19 cellular contexts compared by ENCODE assay signal in the genomic region with DNA sequence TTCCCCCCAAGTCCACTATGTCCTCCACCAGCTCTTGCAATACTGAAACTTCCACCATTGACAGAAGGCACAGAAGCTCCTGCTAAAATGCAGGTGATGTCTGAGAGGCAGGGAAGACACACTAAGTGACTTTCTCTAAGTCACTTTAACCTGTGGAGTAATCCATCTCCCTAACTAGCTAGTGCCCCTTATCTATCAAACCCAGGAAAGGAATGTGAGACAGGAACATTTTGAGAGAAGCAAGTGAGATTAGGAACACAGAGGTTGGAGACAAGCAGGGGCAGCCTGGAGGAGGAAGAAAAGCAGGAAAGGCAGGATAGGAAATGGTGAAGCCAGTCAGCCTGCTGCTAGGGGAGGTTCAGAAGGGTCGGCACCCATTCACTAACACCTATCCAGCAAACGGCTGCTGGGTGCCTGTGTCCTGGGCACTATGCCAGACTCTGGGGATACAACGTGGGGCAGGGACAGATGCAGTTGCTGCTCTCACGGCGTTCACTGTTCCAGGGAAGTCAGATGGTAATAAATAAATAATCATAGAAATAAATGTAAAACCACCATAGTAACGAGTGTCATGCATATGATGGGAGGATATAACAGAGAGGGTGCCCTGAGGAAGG. TPM values are rescaled to one million over a fixed set of nuclear protein-coding genes. Genes with fewer than 3 reads are reported as not detected.
DNase-seq lines count a peak whose midpoint lies in the region; ATAC-seq, FAIRE-seq and TF ChIP-seq lines count a peak whose summit lies in the region.
"Had no signal": no experiment of that assay in that cellular context is flagged by ENCODE, and none has a peak within 500 bp of the region (broad histone marks: within the 10 kb centered on the region; RNA-seq: fewer than 3 reads in every experiment).

No MANE protein-coding gene starts in this region.

- TF ChIP-seq CTCF in HepG2 (CRISPR knock-in tag; IDR thresholded peaks at IDR 0.05), result no peak
- no peak for TF ChIP-seq CTCF in right lobe of liver (IDR thresholded peaks at IDR 0.05)
- no peak for TF ChIP-seq CTCF in left ventricle myocardium inferior (IDR thresholded peaks at IDR 0.05; ENCODE audit: borderline replicate concordance)
- TF ChIP-seq CTCF in transverse colon (IDR thresholded peaks at IDR 0.05), result no peak

- TF ChIP-seq EP300 in HepG2 (IDR thresholded peaks at IDR 0.05; ENCODE audit: low read depth in 2 of 2, low read length in 2 of 2), result no peak
- no peak for TF ChIP-seq EP300 in HepG2 (CRISPR knock-in tag; IDR thresholded peaks at IDR 0.05; ENCODE audit: borderline replicate concordance)
- TF ChIP-seq EP300 in transverse colon (IDR thresholded peaks at IDR 0.05; ENCODE audit: low read depth), result no peak

- peak overlapping the region; percentile 3 for H2AFZ ChIP-seq in HepG2 (ENCODE audit: low read length)

- POLR2A ChIA-PET in HepG2 (lab: Yijun Ruan, JAX), result interaction anchor here (1.3 kb wide), 1 partner anchor 137 kb away, joined by 7 read pairs; the partner anchor contains the start of gene POU2F1

- H3K27ac ChIP-seq in HepG2 (ENCODE audit: extremely low read length, insufficient read depth, low read length) (no peak overlapping the region), right lobe of liver (no peak overlapping the region), left ventricle myocardium inferior (replicated peaks) (peak overlapping the region; percentile 32), transverse colon (peak overlapping the region; percentile 85 to 95 (median 90))
- H3K27ac ChIP-seq: adrenal gland had no signal

- in situ Hi-C loops in HepG2 (cut with HindIII; ENCODE audit: extremely low pct_ligation_motif_present, low pct_unique_long_range_greater_than_20kb) (no loop called here), transverse colon (cut with MboI; ENCODE audit: low pct_ligation_motif_present in 1 of 4, low pct_unique_long_range_greater_than_20kb in 1 of 4, low sequenced_read_pairs in 3 of 4) (no loop called here)

- WGBS in HepG2 (ENCODE audit: low lambda C conversion rate), result 12% methylated on average over 6 of the region's 6 CpGs
- WGBS in right lobe of liver (ENCODE audit: insufficient coverage, low coverage, low lambda C conversion rate, missing lambda C conversion rate), result 51% methylated on average over 6 of the region's 6 CpGs
- WGBS in transverse colon (ENCODE audit: low coverage in 1 of 2), 2 donors, result 33 to 56% methylated on average over 3 to 6 of the region's 6 CpGs

- no peak for TF ChIP-seq RAD21 in HepG2 (CRISPR knock-in tag; IDR thresholded peaks at IDR 0.05)

- H3K27me3 ChIP-seq in HepG2 (ENCODE audit: control insufficient read depth in 1 of 2, insufficient read depth in 2 of 2, low read length in 2 of 2) (peaks cover 6 to 24% of the 10 kb centered on the region in 2 experiments; a peak in 3 of 5 replicates), right lobe of liver (no peaks in the 10 kb centered on the region), left ventricle myocardium inferior (ENCODE audit: low read depth) (peaks cover 23% of the 10 kb centered on the region), transverse colon (no peaks in the 10 kb centered on the region)

- H3K4me2 ChIP-seq in HepG2 (ENCODE audit: low read depth, low read length), result peak overlapping the region; percentile 62

- no TSS peak for BruUV-seq in HepG2 (replicated peaks; lab: Mats Ljungman, UMichigan)

- H3K9me3 ChIP-seq in HepG2 (ENCODE audit: low read length) (no peaks in the 10 kb centered on the region), right lobe of liver (no peaks in the 10 kb centered on the region), left ventricle myocardium inferior (replicated peaks) (no peaks in the 10 kb centered on the region), transverse colon (no peaks in the 10 kb centered on the region)
- H3K9me3 ChIP-seq: adrenal gland had no signal

- peaks cover 14% of the 10 kb centered on the region for H3K4me1 ChIP-seq in HepG2 (ENCODE audit: insufficient read depth, low read length)
- no peaks in the 10 kb centered on the region for H3K4me1 ChIP-seq in right lobe of liver
- H3K4me1 ChIP-seq in left ventricle myocardium inferior, result peaks cover 35% of the 10 kb centered on the region
- peaks cover 6 to 69% (median 54%) of the 10 kb centered on the region in 4 donors for H3K4me1 ChIP-seq in transverse colon
- H3K4me1 ChIP-seq: adrenal gland had no signal

- no peak overlapping the region for H3K9ac ChIP-seq in HepG2 (ENCODE audit: insufficient read depth, low read depth, low read length)

- DNase-seq in HepG2 (ENCODE audit: low spot score) (no peak), right lobe of liver (no peak), NCI-H524 treated with DMSO at 0.1 percent for 48 hours (lab: John Stamatoyannopoulos, UW) (peak; percentile 10), left ventricle myocardium inferior (peak; percentile 34), transverse colon (peak; percentile 73), NCI-H226 (no peak)
- DNase-seq: activated B cell treated with CpG ODN at 0.5 μM for 24 hours; NCI-H446; stimulated activated CD4-positive, alpha-beta T cell treated with anti-CD3 and anti-CD28 coated beads, Interleukin-1b, Interleukin-23, amount 100 ng/mL, for 48 hours; T-helper 1 cell had no signal

- intact Hi-C loops in HepG2 (cut with micrococcal nuclease; ENCODE audit: unreplicated experiment), result loop anchor here (10.0 kb wide), 1 partner anchor 622 kb away; no protein-coding TSS in a partner anchor
- intact Hi-C loops in right lobe of liver (cut with DNase I), result no loop called here
- intact Hi-C loops in left ventricle myocardium inferior (cut with micrococcal nuclease), result no loop called here
- intact Hi-C loops in transverse colon (cut with DNase I; ENCODE audit: low total_unique reads), result no loop called here

- ATAC-seq in HepG2 (no peak; the same call in 2 of the 3 replicates), right lobe of liver (no peak), HG02571 (IDR thresholded peaks at IDR 0.05; ENCODE audit: unreplicated experiment) (no peak), GM19023 (IDR thresholded peaks at IDR 0.05; ENCODE audit: unreplicated experiment) (no peak)
- ATAC-seq: natural killer cell treated with Interleukin-12 subunit alpha and Interleukin-12 subunit beta and Interleukin-15 and Interleukin-18, amount 100 ng/mL, for 72 hours had no signal

- no peaks in the 10 kb centered on the region for H3K79me2 ChIP-seq in HepG2 (ENCODE audit: insufficient read depth, low read length)

- H4K20me1 ChIP-seq in HepG2 (ENCODE audit: insufficient read depth, low read length), result no peaks in the 10 kb centered on the region

- H3K36me3 ChIP-seq in HepG2 (replicated peaks in 1 of 2; ENCODE audit: control insufficient read depth in 1 of 2, insufficient read depth in 2 of 2, low read length in 2 of 2) (no peaks in the 10 kb centered on the region), right lobe of liver (no peaks in the 10 kb centered on the region), left ventricle myocardium inferior (no peaks in the 10 kb centered on the region), transverse colon (no peaks in the 10 kb centered on the region)
- H3K36me3 ChIP-seq: adrenal gland had no signal

- TF ChIP-seq POLR2A in HepG2 (IDR thresholded peaks at IDR 0.05; ENCODE audit: insufficient read depth in 1 of 2, low read depth in 2 of 2, low read length in 2 of 2) (no peak), right lobe of liver (IDR thresholded peaks at IDR 0.05) (no peak), transverse colon (IDR thresholded peaks at IDR 0.05) (no peak)

- CTCF ChIA-PET in HepG2 (lab: Yijun Ruan, JAX; ENCODE audit: low intra/inter-chr PET ratio, low total read pairs), result no interaction called here

- H3K4me3 ChIP-seq in HepG2 (replicated peaks in 1 of 3; ENCODE audit: insufficient read depth in 1 of 3, low read depth in 2 of 3, low read length in 3 of 3) (peak overlapping the region in 1 of 3 experiments; percentile 53; a peak in 2 of 6 replicates), right lobe of liver (no peak overlapping the region), left ventricle myocardium inferior (no peak overlapping the region), transverse colon (no peak overlapping the region)
- H3K4me3 ChIP-seq: adrenal gland had no signal

- FAIRE-seq in HepG2 (lab: Jason Lieb, UNC), result no peak
- FAIRE-seq: GM18507 had no signal

RNA-seq across cellular contexts. Expression of gene GPA33, which starts 7.0 kb away (rescaled TPM):
- not detected in 2 replicates for total RNA-seq in HepG2 (2016; rRNA removed; fragmentation: Illumina TruSeq; extraction: Trizol)
- total RNA-seq in HepG2 (2016; cell fraction: cytosol; rRNA removed; fragmentation: Illumina TruSeq; extraction: Trizol; ENCODE audit: low read depth), result not detected in 2 replicates
- not detected in 2 replicates for total RNA-seq in HepG2 (2016; cell fraction: insoluble cytoplasmic fraction; rRNA removed; fragmentation: Illumina TruSeq; extraction: Trizol)
- not detected in 2 replicates for total RNA-seq in HepG2 (2016; cell fraction: membrane; rRNA removed; fragmentation: Illumina TruSeq; extraction: Trizol)
- not detected in 2 replicates for total RNA-seq in HepG2 (2016; cell fraction: nucleus; rRNA removed; fragmentation: Illumina TruSeq; extraction: Trizol)
- polyA plus RNA-seq in HepG2 (2011; rRNA removed), result not detected in 2 replicates
- not detected in 2 replicates for polyA plus RNA-seq in HepG2 (2011; cell fraction: cytosol; rRNA removed)
- not detected in 2 replicates for polyA plus RNA-seq in HepG2 (2011; cell fraction: nucleus; rRNA removed)
- polyA plus RNA-seq in HepG2 (2012), result not detected in 2 replicates
- not detected in 2 replicates for polyA plus RNA-seq in HepG2 (2016; cell fraction: cytosol; fragmentation: Illumina TruSeq; extraction: Trizol; ENCODE audit: low read depth)
- polyA plus RNA-seq in HepG2 (2016; cell fraction: insoluble cytoplasmic fraction; fragmentation: Illumina TruSeq; extraction: Trizol; ENCODE audit: low read depth), result not detected in 2 replicates
- polyA plus RNA-seq in HepG2 (2016; cell fraction: membrane; fragmentation: Illumina TruSeq; extraction: Trizol; ENCODE audit: low read depth), result not detected in 2 replicates
- not detected in 2 replicates for polyA plus RNA-seq in HepG2 (2016; cell fraction: nucleus; fragmentation: Illumina TruSeq; extraction: Trizol; ENCODE audit: insufficient read depth, low read depth)
- not detected in 2 replicates for polyA minus RNA-seq in HepG2 (2011; rRNA and poly(A)+ RNA removed; ENCODE audit: low replicate concordance)
- polyA minus RNA-seq in HepG2 (2011; cell fraction: cytosol; rRNA and poly(A)+ RNA removed), result not detected in 2 replicates
- polyA minus RNA-seq in HepG2 (2011; cell fraction: nucleus; rRNA and poly(A)+ RNA removed), result not detected in 2 replicates
- total RNA-seq in right lobe of liver, result under 1 TPM in 1 of 6 experiments, not detected in 5; 0.12 TPM
- 0.91 TPM for total RNA-seq in left ventricle myocardium inferior
- 100 to 1,000 TPM in 3 of 4 donors, 10 to 100 TPM in 1; 87.4 to 568 (median 509) TPM for total RNA-seq in transverse colon
- total RNA-seq: activated B cell treated with CpG ODN at 0.5 μM for 24 hours; natural killer cell treated with Interleukin-12 subunit alpha and Interleukin-12 subunit beta and Interleukin-15 and Interleukin-18, amount 100 ng/mL, for 72 hours; temporal lobe had no signal

RNA-seq across cellular contexts. Expression of gene STYXL2, which starts 10.7 kb away (rescaled TPM):
- not detected in 2 replicates for total RNA-seq in HepG2 (2016; rRNA removed; fragmentation: Illumina TruSeq; extraction: Trizol)
- not detected in 2 replicates for total RNA-seq in HepG2 (2016; cell fraction: cytosol; rRNA removed; fragmentation: Illumina TruSeq; extraction: Trizol; ENCODE audit: low read depth)
- not detected in 2 replicates for total RNA-seq in HepG2 (2016; cell fraction: insoluble cytoplasmic fraction; rRNA removed; fragmentation: Illumina TruSeq; extraction: Trizol)
- not detected in 2 replicates for total RNA-seq in HepG2 (2016; cell fraction: membrane; rRNA removed; fragmentation: Illumina TruSeq; extraction: Trizol)
- total RNA-seq in HepG2 (2016; cell fraction: nucleus; rRNA removed; fragmentation: Illumina TruSeq; extraction: Trizol), result not detected in 2 replicates
- not detected in 2 replicates for polyA plus RNA-seq in HepG2 (2011; rRNA removed)
- polyA plus RNA-seq in HepG2 (2011; cell fraction: cytosol; rRNA removed), result not detected in 2 replicates
- polyA plus RNA-seq in HepG2 (2011; cell fraction: nucleus; rRNA removed), result not detected in 2 replicates
- not detected in 2 replicates for polyA plus RNA-seq in HepG2 (2012)
- not detected in 2 replicates for polyA plus RNA-seq in HepG2 (2016; cell fraction: cytosol; fragmentation: Illumina TruSeq; extraction: Trizol; ENCODE audit: low read depth)
- polyA plus RNA-seq in HepG2 (2016; cell fraction: insoluble cytoplasmic fraction; fragmentation: Illumina TruSeq; extraction: Trizol; ENCODE audit: low read depth), result not detected in 2 replicates
- not detected in 2 replicates for polyA plus RNA-seq in HepG2 (2016; cell fraction: membrane; fragmentation: Illumina TruSeq; extraction: Trizol; ENCODE audit: low read depth)
- not detected in 2 replicates for polyA plus RNA-seq in HepG2 (2016; cell fraction: nucleus; fragmentation: Illumina TruSeq; extraction: Trizol; ENCODE audit: insufficient read depth, low read depth)
- polyA minus RNA-seq in HepG2 (2011; rRNA and poly(A)+ RNA removed; ENCODE audit: low replicate concordance), result not detected in 2 replicates
- polyA minus RNA-seq in HepG2 (2011; cell fraction: cytosol; rRNA and poly(A)+ RNA removed), result not detected in 2 replicates
- not detected in 2 replicates for polyA minus RNA-seq in HepG2 (2011; cell fraction: nucleus; rRNA and poly(A)+ RNA removed)
- under 1 TPM in 1 of 6 experiments, not detected in 5; 0.12 TPM for total RNA-seq in right lobe of liver
- total RNA-seq in left ventricle myocardium inferior, result 177 TPM
- total RNA-seq in transverse colon, result under 1 TPM in 2 of 4 donors, not detected in 2; 0.16 to 0.41 TPM
- total RNA-seq: activated B cell treated with CpG ODN at 0.5 μM for 24 hours; activated CD8-positive, alpha-beta memory T cell treated with anti-CD3 and anti-CD28 coated beads for 36 hours; activated T-helper 2 cell treated with anti-CD3 and anti-CD28 coated beads, Interferon-gamma antibody, Interleukin-2, Interleukin-4, amounts not matched to agents 10 μg/mL and 5 μg/mL and 100 μg/mL, durations not matched to agents 14 hours and 24 hours and 36 hours; lower leg skin; natural killer cell treated with Interleukin-12 subunit alpha and Interleukin-12 subunit beta and Interleukin-15 and Interleukin-18, amount 100 ng/mL, for 72 hours had no signal

Comparison
In these comparisons a context has a peak if more than half of its experiments do, and no peak if none do; other contexts are left out.
1. DNase-seq: peak in NCI-H524 treated with DMSO at 0.1 percent for 48 hours (single experiment), left ventricle myocardium inferior (single experiment) and transverse colon (single experiment); none in HepG2 (single experiment), right lobe of liver (0 of 3) and NCI-H226 (single experiment).
2. H3K27ac ChIP-seq: peak in left ventricle myocardium inferior (single experiment) and transverse colon (4 of 4); none in HepG2 (single experiment) and right lobe of liver (0 of 3).
3. RNA of gene GPA33, which starts 7.0 kb away (total RNA-seq): 87.4 to 568 TPM in transverse colon; 0.91 TPM in left ventricle myocardium inferior (single experiment), 0.12 TPM in right lobe of liver and not detected in HepG2; every median in the first group is over 10 times any median in the second.
4. RNA of gene STYXL2, which starts 10.7 kb away (total RNA-seq): 177 TPM in left ventricle myocardium inferior (single experiment); 0.16 to 0.41 TPM in transverse colon, not detected in HepG2 and 0.12 TPM in right lobe of liver; every median in the first group is over 100 times any median in the second.